In genomic region chr6:46217671-46218131, GRCh38 we compare ENCODE assay signal across 9 cellular contexts. TPM values are rescaled to one million over a fixed set of nuclear protein-coding genes. Genes with fewer than 3 reads are reported as not detected.
A peak's percentile ranks its signal among the peaks of the same experiment; 100 is the strongest.
DNase-seq lines count a peak whose midpoint lies in the region; ATAC-seq and TF ChIP-seq lines count a peak whose summit lies in the region.
"Had no signal": no experiment of that assay in that cellular context is flagged by ENCODE, and none has a peak within 500 bp of the region (broad histone marks: within the 10 kb centered on the region; RNA-seq: fewer than 3 reads in every experiment).

No MANE protein-coding gene starts in this region.

- H3K27me3 ChIP-seq in CD8-positive, alpha-beta T cell (ENCODE audit: insufficient read depth, low read length) = no peaks in the 10 kb centered on the region
- H3K27me3 ChIP-seq: BLaER1 had no signal

- no peak overlapping the region for H3K4me3 ChIP-seq in cardiac fibroblast (replicated peaks in 1 of 2; ENCODE audit: low read depth in 2 of 2, low read length in 2 of 2)
- H3K4me3 ChIP-seq in CD8-positive, alpha-beta T cell (ENCODE audit: low read depth, low read length) = no peak overlapping the region
- H3K4me3 ChIP-seq: BLaER1 had no signal

- H3K9me3 ChIP-seq in CD8-positive, alpha-beta T cell (ENCODE audit: low read length) = no peaks in the 10 kb centered on the region
- H3K9me3 ChIP-seq: BLaER1 had no signal

- no peaks in the 10 kb centered on the region for H3K36me3 Mint-ChIP-seq in activated T-cell treated with anti-CD3 and anti-CD28 coated beads, Interleukin-2, amount 50 U/mL, for 72 hours (ENCODE audit: insufficient read depth in 2 of 2)
- no peaks in the 10 kb centered on the region for H3K36me3 Mint-ChIP-seq in activated T-cell treated with anti-CD3 and anti-CD28 coated beads, Interleukin-2, amount 50 U/mL, for 24 hours (ENCODE audit: low read depth)
- H3K36me3 Mint-ChIP-seq in stimulated activated memory B cell treated with anti-CD40 and anti-IgM and Interleukin-4, amounts not matched to agents 10 μg/mL and 1 μg/mL and 100 μg/mL, for 72 hours = no peaks in the 10 kb centered on the region
- H3K36me3 Mint-ChIP-seq in CD8-positive, alpha-beta T cell = no peaks in the 10 kb centered on the region

- peaks cover 15% of the 10 kb centered on the region for H3K27me3 Mint-ChIP-seq in activated T-cell treated with anti-CD3 and anti-CD28 coated beads, Interleukin-2, amount 50 U/mL, for 72 hours (ENCODE audit: low read depth)
- H3K27me3 Mint-ChIP-seq in activated T-cell treated with anti-CD3 and anti-CD28 coated beads, Interleukin-2, amount 50 U/mL, for 24 hours = no peaks in the 10 kb centered on the region
- no peaks in the 10 kb centered on the region for H3K27me3 Mint-ChIP-seq in stimulated activated memory B cell treated with anti-CD40 and anti-IgM and Interleukin-4, amounts not matched to agents 10 μg/mL and 1 μg/mL and 100 μg/mL, for 72 hours
- H3K27me3 Mint-ChIP-seq in CD8-positive, alpha-beta T cell (ENCODE audit: low read depth) = no peaks in the 10 kb centered on the region

- H3K4me1 Mint-ChIP-seq in activated T-cell treated with anti-CD3 and anti-CD28 coated beads, Interleukin-2, amount 50 U/mL, for 72 hours (ENCODE audit: low read depth) = peaks cover 38% of the 10 kb centered on the region
- peaks cover 35% of the 10 kb centered on the region for H3K4me1 Mint-ChIP-seq in activated T-cell treated with anti-CD3 and anti-CD28 coated beads, Interleukin-2, amount 50 U/mL, for 24 hours (ENCODE audit: low read depth)
- H3K4me1 Mint-ChIP-seq in stimulated activated memory B cell treated with anti-CD40 and anti-IgM and Interleukin-4, amounts not matched to agents 10 μg/mL and 1 μg/mL and 100 μg/mL, for 72 hours = peaks cover 49% of the 10 kb centered on the region
- H3K4me1 Mint-ChIP-seq in CD8-positive, alpha-beta T cell (ENCODE audit: low read depth) = no peaks in the 10 kb centered on the region

- peak; percentile 16 to 23 for DNase-seq in activated T-cell treated with anti-CD3 and anti-CD28 coated beads, Interleukin-2, amount 50 U/mL, for 72 hours
- DNase-seq in activated T-cell treated with anti-CD3 and anti-CD28 coated beads, Interleukin-2, amount 50 U/mL, for 24 hours = no peak
- peak; percentile 68 to 71 for DNase-seq in cardiac fibroblast (ENCODE audit: low read depth in 2 of 2)
- no peak for DNase-seq in CD8-positive, alpha-beta T cell
- no peak for DNase-seq in foreskin melanocyte
- DNase-seq in NCI-H1694 (lab: John Stamatoyannopoulos, UW) = no peak

- no peak for TF ChIP-seq CTCF in cardiac fibroblast (IDR thresholded peaks at IDR 0.05; ENCODE audit: low read depth, low read length)
- TF ChIP-seq CTCF in CD8-positive, alpha-beta T cell (IDR thresholded peaks at IDR 0.05) = no peak

- POLR2A ChIA-PET in CD8-positive, alpha-beta T cell (lab: Charles Lee) = no interaction called here

- H3K27ac ChIP-seq in CD8-positive, alpha-beta T cell (ENCODE audit: low read depth, low read length) = no peak overlapping the region
- H3K27ac ChIP-seq: BLaER1 had no signal

- H3K4me3 Mint-ChIP-seq in activated T-cell treated with anti-CD3 and anti-CD28 coated beads, Interleukin-2, amount 50 U/mL, for 72 hours = no peak overlapping the region
- no peak overlapping the region for H3K4me3 Mint-ChIP-seq in activated T-cell treated with anti-CD3 and anti-CD28 coated beads, Interleukin-2, amount 50 U/mL, for 24 hours
- no peak overlapping the region for H3K4me3 Mint-ChIP-seq in stimulated activated memory B cell treated with anti-CD40 and anti-IgM and Interleukin-4, amounts not matched to agents 10 μg/mL and 1 μg/mL and 100 μg/mL, for 72 hours
- H3K4me3 Mint-ChIP-seq in CD8-positive, alpha-beta T cell = no peak overlapping the region

- H3K36me3 ChIP-seq in CD8-positive, alpha-beta T cell (ENCODE audit: insufficient read depth, low read length) = no peaks in the 10 kb centered on the region
- H3K36me3 ChIP-seq: BLaER1 had no signal

- ATAC-seq in activated T-cell treated with anti-CD3 and anti-CD28 coated beads, Interleukin-2, amount 50 U/mL, for 72 hours (replicated peaks in 1 of 2) = peak; percentile 66 to 72
- ATAC-seq in HG03103 (IDR thresholded peaks at IDR 0.05; ENCODE audit: low read depth, unreplicated experiment) = peak; percentile 64
- ATAC-seq in stimulated activated memory B cell treated with anti-CD40 and anti-IgM and Interleukin-4, amounts not matched to agents 10 μg/mL and 1 μg/mL and 100 μg/mL, for 72 hours = peak; percentile 90
- no peak for ATAC-seq in CD8-positive, alpha-beta T cell

- intact Hi-C loops in CD8-positive, alpha-beta T cell (cut with DNase I, micrococcal nuclease) = no loop called here

- no peaks in the 10 kb centered on the region for H3K9me3 Mint-ChIP-seq in activated T-cell treated with anti-CD3 and anti-CD28 coated beads, Interleukin-2, amount 50 U/mL, for 72 hours
- no peaks in the 10 kb centered on the region for H3K9me3 Mint-ChIP-seq in activated T-cell treated with anti-CD3 and anti-CD28 coated beads, Interleukin-2, amount 50 U/mL, for 24 hours
- no peaks in the 10 kb centered on the region for H3K9me3 Mint-ChIP-seq in stimulated activated memory B cell treated with anti-CD40 and anti-IgM and Interleukin-4, amounts not matched to agents 10 μg/mL and 1 μg/mL and 100 μg/mL, for 72 hours
- no peaks in the 10 kb centered on the region for H3K9me3 Mint-ChIP-seq in CD8-positive, alpha-beta T cell

- H3K27ac Mint-ChIP-seq in activated T-cell treated with anti-CD3 and anti-CD28 coated beads, Interleukin-2, amount 50 U/mL, for 72 hours = no peak overlapping the region
- H3K27ac Mint-ChIP-seq in activated T-cell treated with anti-CD3 and anti-CD28 coated beads, Interleukin-2, amount 50 U/mL, for 24 hours = no peak overlapping the region
- H3K27ac Mint-ChIP-seq in stimulated activated memory B cell treated with anti-CD40 and anti-IgM and Interleukin-4, amounts not matched to agents 10 μg/mL and 1 μg/mL and 100 μg/mL, for 72 hours = peak overlapping the region; percentile 89
- H3K27ac Mint-ChIP-seq in CD8-positive, alpha-beta T cell = no peak overlapping the region

- no peaks in the 10 kb centered on the region for H3K4me1 ChIP-seq in CD8-positive, alpha-beta T cell (ENCODE audit: insufficient read depth, low read length)

- CTCF ChIA-PET in CD8-positive, alpha-beta T cell (lab: Charles Lee) = interaction anchor here (1.0 to 1.4 kb wide), 3 partner anchors 9 to 194 kb away, joined by 3 to 4 read pairs (median 3); no protein-coding TSS in a partner anchor

RNA-seq across cellular contexts. Expression of gene ENPP5, which starts 46.9 kb away (rescaled TPM):
- under 1 TPM; 0.16 to 0.43 TPM for total RNA-seq in activated T-cell treated with anti-CD3 and anti-CD28 coated beads, Interleukin-2, amount 50 U/mL, for 72 hours
- under 1 TPM; 0.33 TPM for total RNA-seq in CD8-positive, alpha-beta T cell

Comparison
In these comparisons a context has a peak if more than half of its experiments do, and no peak if none do; other contexts are left out.
1. DNase-seq: peak in activated T-cell treated with anti-CD3 and anti-CD28 coated beads, Interleukin-2, amount 50 U/mL, for 72 hours (2 of 2) and cardiac fibroblast (2 of 2); none in activated T-cell treated with anti-CD3 and anti-CD28 coated beads, Interleukin-2, amount 50 U/mL, for 24 hours (single experiment), CD8-positive, alpha-beta T cell (0 of 7), foreskin melanocyte (single experiment) and NCI-H1694 (single experiment).